18 cellular contexts compared by ENCODE assay signal in genomic region chr19:16193466-16193865, GRCh38. TPM values are rescaled to one million over a fixed set of nuclear protein-coding genes. Genes with fewer than 3 reads are reported as not detected.
DNase-seq lines count a peak whose midpoint lies in the region; ATAC-seq and TF ChIP-seq lines count a peak whose summit lies in the region.
"Had no signal": no experiment of that assay in that cellular context is flagged by ENCODE, and none has a peak within 500 bp of the region (broad histone marks: within the 10 kb centered on the region; RNA-seq: fewer than 3 reads in every experiment).

No MANE protein-coding gene starts in this region.

- H3K79me2 ChIP-seq in GM23338 (replicated peaks; ENCODE audit: insufficient read depth) (no peaks in the 10 kb centered on the region), mesendoderm (ENCODE audit: control insufficient read depth, insufficient read depth, low read length) (peaks cover 2% of the 10 kb centered on the region)

- H3K9me3 Mint-ChIP-seq in GM23338 (no peaks in the 10 kb centered on the region), chondrocyte (ENCODE audit: low read depth) (no peaks in the 10 kb centered on the region)
- H3K9me3 Mint-ChIP-seq: CD14-positive monocyte, HFFc6 had no signal

- no peak overlapping the region for H3K4me3 ChIP-seq in GM23338
- no peak overlapping the region for H3K4me3 ChIP-seq in MG63
- H3K4me3 ChIP-seq in mesendoderm (ENCODE audit: low read length): no peak overlapping the region
- H3K4me3 ChIP-seq: PC-9, SK-N-MC had no signal

- H3K9me2 ChIP-seq in GM23338 (ENCODE audit: insufficient read depth): no peaks in the 10 kb centered on the region

- no peak overlapping the region for H3K23ac ChIP-seq in mesendoderm (ENCODE audit: low read length)

- H4K20me1 ChIP-seq in GM23338 (replicated peaks; ENCODE audit: insufficient read depth): 0 out of 2 replicates have a peak, but pooled peaks cover 4% of the 10 kb centered on the region

- H3K9ac ChIP-seq in mesendoderm (ENCODE audit: low read length): no peak overlapping the region
- H3K9ac ChIP-seq: KMS-11 had no signal

- H2BK15ac ChIP-seq in mesendoderm (replicated peaks; ENCODE audit: low read depth): no peak overlapping the region

- no peak overlapping the region for H3K56ac ChIP-seq in mesendoderm (ENCODE audit: low read length)

- no peaks in the 10 kb centered on the region; the same call in 1 of the 2 replicates for H3K36me3 ChIP-seq in GM23338 (ENCODE audit: insufficient read depth)
- H3K36me3 ChIP-seq in MG63: peaks cover 40% of the 10 kb centered on the region
- H3K36me3 ChIP-seq in mesendoderm (ENCODE audit: control insufficient read depth, insufficient read depth, low read length): peaks cover 10% of the 10 kb centered on the region

- TF ChIP-seq CTCF in GM23338 (conservative IDR thresholded peaks at IDR 0.05; ENCODE audit: low read depth in 2 of 2) (no peak), chondrocyte (IDR thresholded peaks at IDR 0.05) (no peak)

- H3K36me3 Mint-ChIP-seq in GM23338 (ENCODE audit: low read depth) (peaks cover 33% of the 10 kb centered on the region), chondrocyte (ENCODE audit: low read depth) (peaks cover 13% of the 10 kb centered on the region)

- H3K4me1 ChIP-seq in GM23338 (ENCODE audit: insufficient read depth) (peaks cover 3% of the 10 kb centered on the region), mesendoderm (ENCODE audit: control insufficient read depth, low read depth, low read length) (peaks cover 2% of the 10 kb centered on the region)

- H2BK120ac ChIP-seq in mesendoderm (ENCODE audit: low read depth, low read length): no peak overlapping the region

- no peak overlapping the region for H3K18ac ChIP-seq in mesendoderm (ENCODE audit: low read length)

- H3K4me1 Mint-ChIP-seq in GM23338 (peaks cover 8% of the 10 kb centered on the region; the same call in 2 of the 3 replicates), chondrocyte (ENCODE audit: low read depth) (peaks cover 10% of the 10 kb centered on the region)

- no peak overlapping the region for H4K5ac ChIP-seq in mesendoderm (ENCODE audit: low read length)

- whole genome bisulfite sequencing in mesendoderm (ENCODE audit: extremely low coverage, insufficient coverage, low lambda C conversion rate): no CpG with 5 or more reads among the region's 10 CpGs

- no peak overlapping the region for H2AK5ac ChIP-seq in mesendoderm (ENCODE audit: low read length)

- DNase-seq in GM23338 (ENCODE audit: low spot score) (peak; percentile 73), MG63 (peak; percentile 49), chondrocyte (ENCODE audit: low spot score) (peak; percentile 11), mesendoderm (peak; percentile 13), COLO829 (ENCODE audit: low spot score) (no peak), C1 segment of cervical spinal cord (lab: John Stamatoyannopoulos, UW) (no peak), NOMO-1 treated with dmso at 0.1 percent for 144 hours (lab: John Stamatoyannopoulos, UW; ENCODE audit: unreplicated experiment) (no peak), NCI-H2081 (lab: John Stamatoyannopoulos, UW) (no peak)
- DNase-seq: DMS79 treated with DMSO at 0.1 percent for 48 hours, HFFc6, NCI-H1092 treated with DMSO at 0.1 percent for 48 hours, NCI-H446, NCI-H748 treated with DMSO at 0.1 percent for 48 hours, PC-9 had no signal

- no peak overlapping the region for H2BK5ac ChIP-seq in mesendoderm (ENCODE audit: low read length)

- no peaks in the 10 kb centered on the region for H3F3A ChIP-seq in GM23338 (replicated peaks; ENCODE audit: low read depth)

- H3K27me3 ChIP-seq in GM23338 (ENCODE audit: insufficient read depth) (no peaks in the 10 kb centered on the region), MG63 (no peaks in the 10 kb centered on the region), mesendoderm (ENCODE audit: insufficient read depth, low read length, poor library complexity) (no peaks in the 10 kb centered on the region)

- peak; percentile 47 for ATAC-seq in GM23338

- H3K4me2 ChIP-seq in GM23338: no peak overlapping the region
- no peak overlapping the region for H3K4me2 ChIP-seq in mesendoderm (ENCODE audit: low read length)
- H3K4me2 ChIP-seq: KMS-11, PC-9 had no signal

- H3K9me3 ChIP-seq in MG63: no peaks in the 10 kb centered on the region

- no peak overlapping the region for H3K4ac ChIP-seq in mesendoderm (ENCODE audit: low read depth, low read length)

- H3K4me3 Mint-ChIP-seq in GM23338 (no peak overlapping the region), chondrocyte (ENCODE audit: unreplicated experiment) (no peak overlapping the region)
- H3K4me3 Mint-ChIP-seq: CD14-positive monocyte, HFFc6 had no signal

- no peak overlapping the region for H4K8ac ChIP-seq in mesendoderm (ENCODE audit: low read depth, low read length)

- peaks cover 6% of the 10 kb centered on the region for H3K79me1 ChIP-seq in mesendoderm (ENCODE audit: low read length)

- H2AFZ ChIP-seq in GM23338: no peak overlapping the region
- H2AFZ ChIP-seq: PC-9 had no signal

- H3K27ac ChIP-seq in GM23338 (ENCODE audit: low read depth): no peak overlapping the region
- H3K27ac ChIP-seq in mesendoderm (ENCODE audit: low read depth, low read length): no peak overlapping the region
- H3K27ac ChIP-seq: KMS-11, PC-9, SK-N-MC had no signal

- H3K27ac Mint-ChIP-seq in GM23338: peak overlapping the region; percentile 52
- no peak overlapping the region for H3K27ac Mint-ChIP-seq in chondrocyte (ENCODE audit: unreplicated experiment)
- H3K27ac Mint-ChIP-seq: CD14-positive monocyte, HFFc6 had no signal

- H3K27me3 Mint-ChIP-seq in GM23338 (ENCODE audit: insufficient read depth, low read depth, poor library complexity): peaks cover 4% of the 10 kb centered on the region
- H3K27me3 Mint-ChIP-seq in chondrocyte (ENCODE audit: low read depth): no peaks in the 10 kb centered on the region

RNA-seq across cellular contexts. Expression of gene AP1M1, which starts 4.2 kb away (rescaled TPM):
- 32.0 and 32.4 TPM in 2 replicates for total RNA-seq in GM23338 (2014; rRNA removed; shearing (Covaris generic))
- polyA plus RNA-seq in GM23338 (2016; fragmentation: Nextera tagmentation; extraction: Ambion mirVana): 22.0 and 23.1 TPM in 2 replicates
- total RNA-seq in MG63 (2014; rRNA removed; shearing (Covaris generic); ENCODE audit: low replicate concordance): 85.6 and 135 TPM in 2 replicates
- total RNA-seq in chondrocyte: 78.3 to 91.2 TPM (median 81.8 TPM) in 3 replicates
- polyA plus RNA-seq in mesendoderm (2013, experiment 1 of 2): 20.0 TPM
- polyA plus RNA-seq in mesendoderm (2013, experiment 2 of 2): 21.4 TPM

RNA-seq across cellular contexts. Expression of gene FAM32A, which starts 8.3 kb away (rescaled TPM):
- total RNA-seq in GM23338 (2014; rRNA removed; shearing (Covaris generic)): 58.2 and 62.3 TPM in 2 replicates
- 58.9 and 67.3 TPM in 2 replicates for polyA plus RNA-seq in GM23338 (2016; fragmentation: Nextera tagmentation; extraction: Ambion mirVana)
- 128 and 150 TPM in 2 replicates for total RNA-seq in MG63 (2014; rRNA removed; shearing (Covaris generic); ENCODE audit: low replicate concordance)
- total RNA-seq in chondrocyte: 64.9 to 72.4 TPM (median 68.6 TPM) in 3 replicates
- 93.6 TPM for polyA plus RNA-seq in mesendoderm (2013, experiment 1 of 2)
- polyA plus RNA-seq in mesendoderm (2013, experiment 2 of 2): 93.1 TPM

RNA-seq across cellular contexts. Expression of gene CIB3, which starts 20.1 kb away (rescaled TPM):
- not detected in 2 replicates for total RNA-seq in GM23338 (2014; rRNA removed; shearing (Covaris generic))
- 0.56 TPM in 1 of 2 replicates, not detected in the other for polyA plus RNA-seq in GM23338 (2016; fragmentation: Nextera tagmentation; extraction: Ambion mirVana)
- not detected in 2 replicates for total RNA-seq in MG63 (2014; rRNA removed; shearing (Covaris generic); ENCODE audit: low replicate concordance)
- not detected in 3 replicates for total RNA-seq in chondrocyte
- not detected for polyA plus RNA-seq in mesendoderm (2013, experiment 1 of 2)
- not detected for polyA plus RNA-seq in mesendoderm (2013, experiment 2 of 2)
- total RNA-seq: HFFc6, MCF 10A, PC-9 had no signal
- polyA plus RNA-seq: CD14-positive monocyte had no signal

RNA-seq across cellular contexts. Expression of gene HSH2D, which starts 50.0 kb away (rescaled TPM):
- total RNA-seq in GM23338 (2014; rRNA removed; shearing (Covaris generic)): 0.97 and 1.4 TPM in 2 replicates
- polyA plus RNA-seq in GM23338 (2016; fragmentation: Nextera tagmentation; extraction: Ambion mirVana): 0.81 and 1.1 TPM in 2 replicates
- total RNA-seq in MG63 (2014; rRNA removed; shearing (Covaris generic); ENCODE audit: low replicate concordance): not detected in 2 replicates
- not detected in 3 replicates for total RNA-seq in chondrocyte
- polyA plus RNA-seq in mesendoderm (2013, experiment 1 of 2): 0.56 TPM
- polyA plus RNA-seq in mesendoderm (2013, experiment 2 of 2): 0.49 TPM
- total RNA-seq: HFFc6 had no signal

Comparison
In these comparisons a context has a peak if more than half of its experiments do, and no peak if none do; other contexts are left out.
1. DNase-seq: peak in GM23338 (single experiment), MG63 (single experiment), chondrocyte (single experiment) and mesendoderm (single experiment); none in COLO829 (single experiment), C1 segment of cervical spinal cord (0 of 14), NOMO-1 treated with dmso at 0.1 percent for 144 hours (single experiment) and NCI-H2081 (0 of 2).